21 cellular contexts compared by ENCODE assay signal in genomic region chr3:53464424-53464823, GRCh38. TPM values are rescaled to one million over a fixed set of nuclear protein-coding genes. Genes with fewer than 3 reads are reported as not detected.
DNase-seq lines count a peak whose midpoint lies in the region; ATAC-seq and TF ChIP-seq lines count a peak whose summit lies in the region.
"Had no signal": no experiment of that assay in that cellular context is flagged by ENCODE, and none has a peak within 500 bp of the region (broad histone marks: within the 10 kb centered on the region; RNA-seq: fewer than 3 reads in every experiment).

No MANE protein-coding gene starts in this region.

- ATAC-seq in foreskin keratinocyte (peak; percentile 54), HG03378 (IDR thresholded peaks at IDR 0.05; ENCODE audit: unreplicated experiment) (no peak)
- ATAC-seq: activated naive CD8-positive, alpha-beta T cell treated with anti-CD3 and anti-CD28 coated beads, Interleukin-2, amount 50 U/mL, for 24 hours; CD8-positive, alpha-beta T cell; SK-N-SH treated with all-trans-retinoic acid at 6 μM for 48 hours; stimulated activated naive CD8-positive, alpha-beta T cell treated with anti-CD3 and anti-CD28 coated beads, Interleukin-15, Interleukin-2, amounts not matched to agents 100 U/mL and 50 U/mL, for 24 hours had no signal

- no peak overlapping the region for H3K27ac ChIP-seq in foreskin keratinocyte
- H3K27ac ChIP-seq: heart left ventricle, transverse colon had no signal

- peak; percentile 12 for DNase-seq in Ammon's horn (ENCODE audit: low spot score)
- peak; percentile 51 for DNase-seq in NCI-H226
- DNase-seq in foreskin keratinocyte = peak in 1 of 2 donors; percentile 28
- DNase-seq in mucosa of gallbladder (ENCODE audit: low spot score) = peak; percentile 68
- no peak for DNase-seq in NCI-H526 (lab: John Stamatoyannopoulos, UW)
- no peak for DNase-seq in GM20000 (ENCODE audit: low spot score)
- DNase-seq in activated CD4-positive, alpha-beta T cell treated with anti-CD3 and anti-CD28 coated beads for 1 hour = no peak
- DNase-seq: activated naive CD8-positive, alpha-beta T cell treated with anti-CD3 and anti-CD28 coated beads, Interleukin-2, amount 50 U/mL, for 24 hours; CD8-positive, alpha-beta T cell; GOT3; islet precursor cell; NCI-H1048; NCI-H2081; NCI-H524; retina; stimulated activated naive CD8-positive, alpha-beta T cell treated with anti-CD3 and anti-CD28 coated beads, Interleukin-15, Interleukin-2, amounts not matched to agents 100 U/mL and 50 U/mL, for 24 hours; transverse colon had no signal

- H3K4me1 ChIP-seq in foreskin keratinocyte = no peaks in the 10 kb centered on the region
- H3K4me1 ChIP-seq: heart left ventricle, transverse colon had no signal

- H3K27me3 ChIP-seq in foreskin keratinocyte = no peaks in the 10 kb centered on the region
- H3K27me3 ChIP-seq: transverse colon had no signal

- TF ChIP-seq CTCF in foreskin keratinocyte (conservative IDR thresholded peaks at IDR 0.05) (no peak), GM20000 (IDR thresholded peaks at IDR 0.05; ENCODE audit: extremely low read depth, missing control alignments) (no peak)

RNA-seq across cellular contexts. Expression of gene CACNA1D, which starts 30.0 kb away (rescaled TPM):
- total RNA-seq in foreskin keratinocyte (0.14 and 0.17 TPM in 2 replicates), mucosa of gallbladder (39.2 TPM)
- polyA plus RNA-seq in foreskin keratinocyte = not detected in 2 replicates
- total RNA-seq: CD8-positive, alpha-beta T cell had no signal
- polyA plus RNA-seq: IgD-negative memory B cell had no signal

Comparison
In these comparisons a context has a peak if more than half of its experiments do, and no peak if none do; other contexts are left out.
1. DNase-seq: peak in Ammon's horn (single experiment), NCI-H226 (single experiment) and mucosa of gallbladder (single experiment); none in NCI-H526 (0 of 2), GM20000 (single experiment) and activated CD4-positive, alpha-beta T cell treated with anti-CD3 and anti-CD28 coated beads for 1 hour (single experiment).
2. RNA of gene CACNA1D, which starts 30.0 kb away (total RNA-seq): 39.2 TPM in mucosa of gallbladder (single experiment); 0.14 to 0.17 TPM in foreskin keratinocyte; every median in the first group is over 10 times any median in the second.